26 cellular contexts compared by ENCODE assay signal in the genomic region with DNA sequence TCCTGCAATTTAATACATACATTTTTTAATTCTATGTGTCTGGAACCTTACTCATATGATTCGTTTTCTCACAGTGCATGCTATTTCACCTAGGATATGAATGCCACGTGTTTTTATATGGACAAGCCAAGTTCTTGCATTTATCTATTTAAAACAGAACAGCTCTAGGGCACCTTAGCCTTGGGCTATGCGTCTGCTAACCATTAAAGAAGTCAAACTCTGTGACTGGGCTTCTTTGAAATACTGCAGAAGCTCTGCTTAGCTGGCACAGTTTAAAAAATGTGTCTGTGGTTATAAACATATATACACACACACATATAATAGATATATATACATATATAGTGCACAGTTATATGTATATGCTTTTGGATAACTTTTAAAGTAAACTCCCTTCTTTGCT.
"Had no signal": no experiment of that assay in that cellular context is flagged by ENCODE, and none has a peak within 500 bp of the region (broad histone marks: within the 10 kb centered on the region; RNA-seq: fewer than 3 reads in every experiment).

No MANE protein-coding gene starts in this region.

- H3K27ac Mint-ChIP-seq: dendritic cell treated with granulocyte-macrophage colony-stimulating factor and Interleukin-4, amounts not matched to agents 40 ng/mL and 50 ng/mL, for 4 days; effector memory CD8-positive, alpha-beta T cell; endodermal cell had no signal

- H3K4me1 ChIP-seq: colonic mucosa, esophagus squamous epithelium, foreskin keratinocyte, gastrocnemius medialis had no signal

- ATAC-seq: effector memory CD8-positive, alpha-beta T cell; esophagus mucosa; foreskin keratinocyte; gastrocnemius medialis; gastroesophageal sphincter; heart left ventricle; heart right ventricle had no signal

- H3K27ac ChIP-seq: colonic mucosa, dorsolateral prefrontal cortex, epithelial cell of prostate, esophagus muscularis mucosa, esophagus squamous epithelium, foreskin keratinocyte, gastrocnemius medialis, gastroesophageal sphincter, heart left ventricle, heart right ventricle, hepatocyte had no signal

- H3K4me3 ChIP-seq: colonic mucosa, coronary artery, dorsolateral prefrontal cortex, esophagus muscularis mucosa, esophagus squamous epithelium, gastrocnemius medialis, gastroesophageal sphincter, heart left ventricle, heart right ventricle, hepatocyte had no signal

- H3K9me3 ChIP-seq: colonic mucosa, esophagus muscularis mucosa, esophagus squamous epithelium, gastrocnemius medialis, gastroesophageal sphincter, heart left ventricle had no signal

- H3K27me3 Mint-ChIP-seq: dendritic cell treated with granulocyte-macrophage colony-stimulating factor and Interleukin-4, amounts not matched to agents 40 ng/mL and 50 ng/mL, for 4 days; effector memory CD8-positive, alpha-beta T cell had no signal

- DNase-seq: colonic mucosa; cortex of kidney; dermis blood vessel endothelial cell; dorsolateral prefrontal cortex; effector CD4-positive, alpha-beta T cell; effector CD8-positive, alpha-beta T cell; effector memory CD4-positive, alpha-beta T cell; effector memory CD8-positive, alpha-beta T cell; endodermal cell; erythroblast; esophagus squamous epithelium; foreskin fibroblast; foreskin keratinocyte; foreskin melanocyte; gastrocnemius medialis; glutamatergic neuron; head of caudate nucleus; heart left ventricle; heart right ventricle had no signal

- H3K4me3 Mint-ChIP-seq: dendritic cell treated with granulocyte-macrophage colony-stimulating factor and Interleukin-4, amounts not matched to agents 40 ng/mL and 50 ng/mL, for 4 days; effector memory CD8-positive, alpha-beta T cell; endodermal cell had no signal

- H3K36me3 ChIP-seq: colonic mucosa, esophagus muscularis mucosa, esophagus squamous epithelium, gastrocnemius medialis, gastroesophageal sphincter, heart left ventricle, heart right ventricle had no signal

- H3K27me3 ChIP-seq: colonic mucosa, dorsolateral prefrontal cortex, esophagus muscularis mucosa, esophagus squamous epithelium, foreskin keratinocyte, gastrocnemius medialis, gastroesophageal sphincter, heart left ventricle, heart right ventricle, hepatocyte had no signal
